In genomic region chr7:150369740-150370501, GRCh38 we compare ENCODE assay signal across 1 cellular context.
TF ChIP-seq lines count a peak whose summit lies in the region.

No MANE protein-coding gene starts in this region.

TF ChIP-seq in GM12878, 131 proteins besides CTCF, POLR2A, EP300 and RAD21:
- TF ChIP-seq RELB (IDR thresholded peaks at IDR 0.05; ENCODE audit: low read depth) (0 out of 2 replicates have a peak, but pooled peaks have one; percentile 1), SUPT20H (IDR thresholded peaks at IDR 0.05; ENCODE audit: borderline replicate concordance, control insufficient read depth, low read depth, low read length) (no peak), POLR2AphosphoS5 (IDR thresholded peaks at IDR 0.05; ENCODE audit: low read length) (peak; percentile 11; the same call in 1 of the 2 replicates)
